ENCODE assay signal across 18 cellular contexts in genomic region chr3:122001892-122002291, GRCh38. TPM values are rescaled to one million over a fixed set of nuclear protein-coding genes. Genes with fewer than 3 reads are reported as not detected.
DNase-seq lines count a peak whose midpoint lies in the region; ATAC-seq, FAIRE-seq and TF ChIP-seq lines count a peak whose summit lies in the region.
"Had no signal": no experiment of that assay in that cellular context is flagged by ENCODE, and none has a peak within 500 bp of the region (broad histone marks: within the 10 kb centered on the region; RNA-seq: fewer than 3 reads in every experiment).

No MANE protein-coding gene starts in this region.

- no peak overlapping the region for H2BK5ac ChIP-seq in trophoblast cell (ENCODE audit: low read depth, low read length, poor library complexity)

- no peak overlapping the region for H4K91ac ChIP-seq in trophoblast cell (ENCODE audit: low read depth, low read length)

- H3K79me1 ChIP-seq in trophoblast cell (ENCODE audit: low read length), result no peaks in the 10 kb centered on the region

- ATAC-seq in HepG2 (no peak), right lobe of liver (no peak), K562 (no peak), HG03139 (IDR thresholded peaks at IDR 0.05; ENCODE audit: unreplicated experiment) (no peak), HG03354 (IDR thresholded peaks at IDR 0.05; ENCODE audit: poor library complexity, severe bottlenecking, unreplicated experiment) (no peak)

- no peak overlapping the region for H2AFZ ChIP-seq in HepG2 (ENCODE audit: low read length)
- no peak overlapping the region for H2AFZ ChIP-seq in SU-DHL-6 (ENCODE audit: low read depth, low read length, severe bottlenecking)
- 0 out of 2 replicates have a peak overlapping the region, but pooled peaks have one; percentile 1 for H2AFZ ChIP-seq in K562 (ENCODE audit: low read depth, low read length)
- no peak overlapping the region for H2AFZ ChIP-seq in trophoblast cell (ENCODE audit: insufficient read depth, low read length, poor library complexity)

- H3K27me3 ChIP-seq in HepG2 (ENCODE audit: control insufficient read depth in 1 of 2, insufficient read depth in 2 of 2, low read length in 2 of 2) (no peaks in the 10 kb centered on the region; a peak in 1 of 5 replicates), right lobe of liver (no peaks in the 10 kb centered on the region), SU-DHL-6 (ENCODE audit: low read length) (no peaks in the 10 kb centered on the region), K562 (ENCODE audit: control insufficient read depth in 2 of 2, insufficient read depth in 2 of 2, low read length in 2 of 2) (peaks cover 0 to 2% of the 10 kb centered on the region in 2 experiments; a peak in 2 of 5 replicates), trophoblast cell (ENCODE audit: insufficient read depth, low read length) (no peaks in the 10 kb centered on the region)

- DNase-seq in HepG2 (ENCODE audit: low spot score) (no peak), right lobe of liver (no peak), K562 (ENCODE audit: extremely low read depth in 1 of 4, low spot score in 3 of 4) (no peak), trophoblast cell (no peak)
- DNase-seq in stimulated activated naive CD4-positive, alpha-beta T cell treated with Interleukin-2 at 50 U/mL for 16 hours (lab: John Stamatoyannopoulos, UW), result no peak
- DNase-seq: C1 segment of cervical spinal cord; Calu3; CD4-positive, alpha-beta T cell; DMS 273 treated with DMSO at 0.1 percent for 48 hours; GOT3 had no signal

- H2BK120ac ChIP-seq in trophoblast cell (ENCODE audit: insufficient read depth, low read length, poor library complexity), result no peak overlapping the region

- no peaks in the 10 kb centered on the region for H3K79me2 ChIP-seq in HepG2 (ENCODE audit: insufficient read depth, low read length)
- H3K79me2 ChIP-seq in SU-DHL-6 (ENCODE audit: insufficient read depth, low read length), result no peaks in the 10 kb centered on the region
- no peaks in the 10 kb centered on the region for H3K79me2 ChIP-seq in K562 (ENCODE audit: control insufficient read depth, insufficient read depth, low read length)
- H3K79me2 ChIP-seq in trophoblast cell (ENCODE audit: control insufficient read depth, insufficient read depth, low read length, poor library complexity), result no peaks in the 10 kb centered on the region

- no TSS peak for BruUV-seq in HepG2 (replicated peaks; lab: Mats Ljungman, UMichigan)
- no TSS peak for BruUV-seq in K562 (replicated peaks; lab: Mats Ljungman, UMichigan)

- WGBS in HepG2 (ENCODE audit: low lambda C conversion rate), result 24% methylated on average over 3 of the region's 3 CpGs
- 91% methylated on average over 3 of the region's 3 CpGs for WGBS in right lobe of liver (ENCODE audit: insufficient coverage, low coverage, low lambda C conversion rate, missing lambda C conversion rate)
- WGBS in K562 (ENCODE audit: insufficient coverage, low coverage, missing lambda C conversion rate), result 14% methylated on average over 3 of the region's 3 CpGs
- no CpG with 5 or more reads among the region's 3 CpGs for WGBS in trophoblast cell (ENCODE audit: extremely low coverage, insufficient coverage, insufficient read length)

- no peaks in the 10 kb centered on the region for H4K20me1 ChIP-seq in HepG2 (ENCODE audit: insufficient read depth, low read length)
- no peaks in the 10 kb centered on the region for H4K20me1 ChIP-seq in SU-DHL-6 (ENCODE audit: low read depth, low read length)
- no peaks in the 10 kb centered on the region for H4K20me1 ChIP-seq in K562 (replicated peaks; ENCODE audit: control insufficient read depth, insufficient read depth, low read length)

- H3K9me1 ChIP-seq in K562 (ENCODE audit: control insufficient read depth, insufficient read depth, low read length), result no peaks in the 10 kb centered on the region

- H3K9me2 ChIP-seq in SU-DHL-6 (replicated peaks; ENCODE audit: insufficient read depth, low read length), result no peaks in the 10 kb centered on the region

- no peaks in the 10 kb centered on the region for H3K9me3 ChIP-seq in HepG2 (ENCODE audit: low read length)
- H3K9me3 ChIP-seq in right lobe of liver, result no peaks in the 10 kb centered on the region
- no peaks in the 10 kb centered on the region for H3K9me3 ChIP-seq in SU-DHL-6 (ENCODE audit: insufficient read depth, low read length)
- H3K9me3 ChIP-seq in K562 (replicated peaks; ENCODE audit: control insufficient read depth, insufficient read depth, low read depth, low read length), result no peaks in the 10 kb centered on the region
- H3K9me3 ChIP-seq in trophoblast cell (ENCODE audit: insufficient read depth, low read depth, low read length), result no peaks in the 10 kb centered on the region

- H3K4me2 ChIP-seq in HepG2 (ENCODE audit: low read depth, low read length) (peak overlapping the region; percentile 56), SU-DHL-6 (ENCODE audit: low read depth, low read length, poor library complexity, severe bottlenecking) (no peak overlapping the region), K562 (ENCODE audit: insufficient read depth, low read length) (no peak overlapping the region), trophoblast cell (ENCODE audit: low read length) (no peak overlapping the region)

- H3K14ac ChIP-seq in trophoblast cell (ENCODE audit: low read length), result no peak overlapping the region

- TF ChIP-seq EP300 in HepG2 (IDR thresholded peaks at IDR 0.05; ENCODE audit: low read depth in 2 of 2, low read length in 2 of 2), result no peak
- TF ChIP-seq EP300 in HepG2 (CRISPR knock-in tag; IDR thresholded peaks at IDR 0.05; ENCODE audit: borderline replicate concordance), result no peak
- no peak for TF ChIP-seq EP300 in K562 (IDR thresholded peaks at IDR 0.05; ENCODE audit: low read length)

- no peak for FAIRE-seq in HepG2 (lab: Jason Lieb, UNC)
- no peak for FAIRE-seq in K562 (lab: Jason Lieb, UNC)
- FAIRE-seq: HTR-8/SVneo had no signal

- CTCF ChIA-PET in HepG2 (lab: Yijun Ruan, JAX; ENCODE audit: low intra/inter-chr PET ratio, low total read pairs), result no interaction called here
- CTCF ChIA-PET in K562 (lab: Yijun Ruan, JAX; ENCODE audit: low intra/inter-chr PET ratio), result no interaction called here

- H4K8ac ChIP-seq in trophoblast cell (ENCODE audit: low read depth, low read length), result no peak overlapping the region

- H3K18ac ChIP-seq in trophoblast cell (ENCODE audit: low read length), result no peak overlapping the region

- H3K27ac ChIP-seq in HepG2 (ENCODE audit: extremely low read length, insufficient read depth, low read length) (no peak overlapping the region), right lobe of liver (no peak overlapping the region), SU-DHL-6 (ENCODE audit: low read depth, low read length) (peak overlapping the region; percentile 65; the same call in 1 of the 2 replicates), K562 (ENCODE audit: extremely low read depth, low read depth, low read length) (no peak overlapping the region), trophoblast cell (ENCODE audit: low read depth, low read length) (no peak overlapping the region)
- H3K27ac ChIP-seq: 22Rv1 had no signal

- TF ChIP-seq RAD21 in HepG2 (CRISPR knock-in tag; IDR thresholded peaks at IDR 0.05) (no peak), K562 (CRISPR knock-in tag; conservative IDR thresholded peaks at IDR 0.05 in 1 of 2, IDR thresholded peaks at IDR 0.05 in 1 of 2) (no peak)

- no peak overlapping the region for H3K4ac ChIP-seq in trophoblast cell (ENCODE audit: low read depth, low read length)

- no peaks in the 10 kb centered on the region for H3K4me1 ChIP-seq in HepG2 (ENCODE audit: insufficient read depth, low read length)
- H3K4me1 ChIP-seq in right lobe of liver, result peaks cover 0 to 4% (median 0%) of the 10 kb centered on the region in 4 donors
- H3K4me1 ChIP-seq in K562 (replicated peaks in 1 of 2; ENCODE audit: control insufficient read depth in 2 of 2, insufficient read depth in 2 of 2, low read length in 2 of 2), result no peaks in the 10 kb centered on the region; a peak in 1 of 5 replicates
- peaks cover 10 to 14% of the 10 kb centered on the region in 2 experiments for H3K4me1 ChIP-seq in trophoblast cell (ENCODE audit: control insufficient read depth in 1 of 2, insufficient read depth in 2 of 2, low read length in 2 of 2)

- TF ChIP-seq POLR2A in HepG2 (IDR thresholded peaks at IDR 0.05; ENCODE audit: insufficient read depth in 1 of 2, low read depth in 2 of 2, low read length in 2 of 2) (no peak), right lobe of liver (IDR thresholded peaks at IDR 0.05) (no peak), K562 (conservative IDR thresholded peaks at IDR 0.05) (no peak)

- H4K12ac ChIP-seq in trophoblast cell (ENCODE audit: low read depth, low read length), result no peak overlapping the region

- H3K36me3 ChIP-seq in HepG2 (replicated peaks in 1 of 2; ENCODE audit: control insufficient read depth in 1 of 2, insufficient read depth in 2 of 2, low read length in 2 of 2), result no peaks in the 10 kb centered on the region
- no peaks in the 10 kb centered on the region for H3K36me3 ChIP-seq in right lobe of liver
- H3K36me3 ChIP-seq in SU-DHL-6 (ENCODE audit: low read length), result no peaks in the 10 kb centered on the region; the same call in 1 of the 2 replicates
- H3K36me3 ChIP-seq in K562 (ENCODE audit: control insufficient read depth, insufficient read depth, low read length), result no peaks in the 10 kb centered on the region
- H3K36me3 ChIP-seq in trophoblast cell (ENCODE audit: control insufficient read depth in 1 of 2, insufficient read depth in 2 of 2, low read length in 2 of 2), result no peaks in the 10 kb centered on the region

- TF ChIP-seq CTCF in HepG2 (CRISPR knock-in tag; IDR thresholded peaks at IDR 0.05) (no peak), right lobe of liver (IDR thresholded peaks at IDR 0.05) (no peak), SU-DHL-6 (IDR thresholded peaks at IDR 0.05; ENCODE audit: insufficient read depth, low read length, poor library complexity, severe bottlenecking) (no peak), K562 (IDR thresholded peaks at IDR 0.05 in 2 of 3, conservative IDR thresholded peaks at IDR 0.05 in 1 of 3; ENCODE audit: insufficient read depth in 2 of 3, low read depth in 1 of 3, low read length in 3 of 3) (no peak)

- intact Hi-C loops in HepG2 (cut with micrococcal nuclease; ENCODE audit: unreplicated experiment) (no loop called here), right lobe of liver (cut with DNase I) (no loop called here), K562 (cut with micrococcal nuclease) (no loop called here)

- H2AK5ac ChIP-seq in trophoblast cell (ENCODE audit: low read length), result no peak overlapping the region

- POLR2A ChIA-PET in HepG2 (lab: Yijun Ruan, JAX) (no interaction called here), K562 (lab: Yijun Ruan, JAX) (interaction anchor here (1.2 kb wide), 1 partner anchor 12 kb away, joined by 3 read pairs; no protein-coding TSS in a partner anchor)

- H3K4me3 ChIP-seq in HepG2 (replicated peaks in 1 of 3; ENCODE audit: insufficient read depth in 1 of 3, low read depth in 2 of 3, low read length in 3 of 3) (peak overlapping the region in 1 of 3 experiments; percentile 7; a peak in 2 of 6 replicates), right lobe of liver (no peak overlapping the region), SU-DHL-6 (ENCODE audit: insufficient read depth, low read length, poor library complexity, severe bottlenecking) (no peak overlapping the region), K562 (no peak overlapping the region), trophoblast cell (ENCODE audit: low read depth, low read length) (no peak overlapping the region)

- no peak overlapping the region for H3K9ac ChIP-seq in HepG2 (ENCODE audit: insufficient read depth, low read depth, low read length)
- no peak overlapping the region for H3K9ac ChIP-seq in SU-DHL-6 (ENCODE audit: low read length)
- no peak overlapping the region for H3K9ac ChIP-seq in K562 (ENCODE audit: insufficient read depth in 1 of 2, low read depth in 2 of 2, low read length in 2 of 2)
- no peak overlapping the region for H3K9ac ChIP-seq in trophoblast cell (ENCODE audit: low read length)

- no peak overlapping the region for H2BK12ac ChIP-seq in trophoblast cell (ENCODE audit: low read length)

- peaks cover 6% of the 10 kb centered on the region; the same call in 1 of the 2 replicates for H3F3A ChIP-seq in SU-DHL-6 (ENCODE audit: insufficient read depth)

- in situ Hi-C loops in HepG2 (cut with HindIII; ENCODE audit: extremely low pct_ligation_motif_present, low pct_unique_long_range_greater_than_20kb) (no loop called here), K562 (cut with MboI) (no loop called here)

- no peak overlapping the region for H3K23ac ChIP-seq in trophoblast cell (ENCODE audit: low read length)

RNA-seq across cellular contexts. Expression of gene ILDR1, which starts 20.2 kb away (rescaled TPM):
- total RNA-seq in HepG2 (2016; rRNA removed; fragmentation: Illumina TruSeq; extraction: Trizol) (not detected in 2 replicates), right lobe of liver (under 1 TPM in 5 of 6 experiments, not detected in 1; 0.12 to 0.88 (median 0.33) TPM), K562 (2014; rRNA removed) (not detected in 2 replicates), K562 (2014; rRNA removed; fragmentation: Illumina TruSeq; extraction: Trizol) (0.04 TPM in 1 of 2 replicates, not detected in the other), K562 (2015; rRNA removed; fragmentation: Illumina TruSeq; extraction: Trizol) (not detected in 2 replicates), K562 (2021) (not detected in 2 replicates)
- total RNA-seq in HepG2 (2016; cell fraction: cytosol; rRNA removed; fragmentation: Illumina TruSeq; extraction: Trizol; ENCODE audit: low read depth), result not detected in 2 replicates
- total RNA-seq in HepG2 (2016; cell fraction: insoluble cytoplasmic fraction; rRNA removed; fragmentation: Illumina TruSeq; extraction: Trizol), result not detected in 2 replicates
- total RNA-seq in HepG2 (2016; cell fraction: membrane; rRNA removed; fragmentation: Illumina TruSeq; extraction: Trizol), result not detected in 2 replicates
- total RNA-seq in HepG2 (2016; cell fraction: nucleus; rRNA removed; fragmentation: Illumina TruSeq; extraction: Trizol), result not detected in 2 replicates
- polyA plus RNA-seq in HepG2 (2011; rRNA removed) (not detected in 2 replicates), K562 (2011; rRNA removed) (not detected in 2 replicates), K562 (2014; fragmentation: Illumina TruSeq; extraction: Trizol) (not detected in 2 replicates), K562 (2014; fragmentation: Nextera tagmentation; extraction: Ambion mirVana) (not detected), K562 (2014; rRNA removed) (not detected in 2 replicates)
- polyA plus RNA-seq in HepG2 (2011; cell fraction: cytosol; rRNA removed), result not detected in 2 replicates
- polyA plus RNA-seq in HepG2 (2011; cell fraction: nucleus; rRNA removed), result not detected in 2 replicates
- polyA plus RNA-seq in HepG2 (2012), result 0.09 TPM in 1 of 2 replicates, not detected in the other
- not detected in 2 replicates for polyA plus RNA-seq in HepG2 (2016; cell fraction: cytosol; fragmentation: Illumina TruSeq; extraction: Trizol; ENCODE audit: low read depth)
- not detected in 2 replicates for polyA plus RNA-seq in HepG2 (2016; cell fraction: insoluble cytoplasmic fraction; fragmentation: Illumina TruSeq; extraction: Trizol; ENCODE audit: low read depth)
- not detected in 2 replicates for polyA plus RNA-seq in HepG2 (2016; cell fraction: membrane; fragmentation: Illumina TruSeq; extraction: Trizol; ENCODE audit: low read depth)
- polyA plus RNA-seq in HepG2 (2016; cell fraction: nucleus; fragmentation: Illumina TruSeq; extraction: Trizol; ENCODE audit: insufficient read depth, low read depth), result not detected in 2 replicates
- not detected in 2 replicates for polyA minus RNA-seq in HepG2 (2011; rRNA and poly(A)+ RNA removed; ENCODE audit: low replicate concordance)
- polyA minus RNA-seq in HepG2 (2011; cell fraction: cytosol; rRNA and poly(A)+ RNA removed), result not detected in 2 replicates
- not detected in 2 replicates for polyA minus RNA-seq in HepG2 (2011; cell fraction: nucleus; rRNA and poly(A)+ RNA removed)
- not detected in 2 replicates for total RNA-seq in K562 (2011; cell fraction: chromatin; rRNA removed; ENCODE audit: low replicate concordance)
- not detected in 2 replicates for total RNA-seq in K562 (2011; cell fraction: nucleolus; rRNA removed)
- not detected in 2 replicates for total RNA-seq in K562 (2011; cell fraction: nucleoplasm; rRNA removed)
- polyA plus RNA-seq in K562 (2011; cell fraction: cytosol; rRNA removed), result not detected in 2 replicates
- not detected in 2 replicates for polyA plus RNA-seq in K562 (2011; cell fraction: nucleus; rRNA removed)
- polyA plus RNA-seq in K562 (2012), result 0.03 TPM in 1 of 2 replicates, not detected in the other
- polyA minus RNA-seq in K562 (2011; rRNA and poly(A)+ RNA removed), result not detected in 2 replicates
- polyA minus RNA-seq in K562 (2011; cell fraction: cytosol; rRNA and poly(A)+ RNA removed), result not detected in 2 replicates
- not detected in 2 replicates for polyA minus RNA-seq in K562 (2011; cell fraction: nucleus; rRNA and poly(A)+ RNA removed)
- 0.15 TPM in 2 replicates for polyA plus RNA-seq in trophoblast cell (2013)
- total RNA-seq: A673; CD4-positive, alpha-beta T cell; G401 had no signal

RNA-seq across cellular contexts. Expression of gene CD86, which starts 53.3 kb away (rescaled TPM):
- total RNA-seq in HepG2 (2016; rRNA removed; fragmentation: Illumina TruSeq; extraction: Trizol) (not detected in 2 replicates), right lobe of liver (1 to 10 TPM in 5 of 6 experiments, under 1 TPM in 1; 0.97 to 6.7 (median 3.4) TPM), K562 (2014; rRNA removed) (not detected in 2 replicates), K562 (2014; rRNA removed; fragmentation: Illumina TruSeq; extraction: Trizol) (not detected in 2 replicates), K562 (2015; rRNA removed; fragmentation: Illumina TruSeq; extraction: Trizol) (not detected in 2 replicates), K562 (2021) (0.07 and 0.16 TPM in 2 replicates)
- not detected in 2 replicates for total RNA-seq in HepG2 (2016; cell fraction: cytosol; rRNA removed; fragmentation: Illumina TruSeq; extraction: Trizol; ENCODE audit: low read depth)
- total RNA-seq in HepG2 (2016; cell fraction: insoluble cytoplasmic fraction; rRNA removed; fragmentation: Illumina TruSeq; extraction: Trizol), result not detected in 2 replicates
- not detected in 2 replicates for total RNA-seq in HepG2 (2016; cell fraction: membrane; rRNA removed; fragmentation: Illumina TruSeq; extraction: Trizol)
- total RNA-seq in HepG2 (2016; cell fraction: nucleus; rRNA removed; fragmentation: Illumina TruSeq; extraction: Trizol), result not detected in 2 replicates
- polyA plus RNA-seq in HepG2 (2011; rRNA removed) (not detected in 2 replicates), K562 (2011; rRNA removed) (not detected in 2 replicates), K562 (2014; fragmentation: Illumina TruSeq; extraction: Trizol) (0.11 TPM in 1 of 2 replicates, not detected in the other), K562 (2014; fragmentation: Nextera tagmentation; extraction: Ambion mirVana) (not detected), K562 (2014; rRNA removed) (not detected in 2 replicates)
- not detected in 2 replicates for polyA plus RNA-seq in HepG2 (2011; cell fraction: cytosol; rRNA removed)
- polyA plus RNA-seq in HepG2 (2011; cell fraction: nucleus; rRNA removed), result not detected in 2 replicates
- polyA plus RNA-seq in HepG2 (2012), result not detected in 2 replicates
- polyA plus RNA-seq in HepG2 (2016; cell fraction: cytosol; fragmentation: Illumina TruSeq; extraction: Trizol; ENCODE audit: low read depth), result not detected in 2 replicates
- not detected in 2 replicates for polyA plus RNA-seq in HepG2 (2016; cell fraction: insoluble cytoplasmic fraction; fragmentation: Illumina TruSeq; extraction: Trizol; ENCODE audit: low read depth)
- polyA plus RNA-seq in HepG2 (2016; cell fraction: membrane; fragmentation: Illumina TruSeq; extraction: Trizol; ENCODE audit: low read depth), result not detected in 2 replicates
- not detected in 2 replicates for polyA plus RNA-seq in HepG2 (2016; cell fraction: nucleus; fragmentation: Illumina TruSeq; extraction: Trizol; ENCODE audit: insufficient read depth, low read depth)
- polyA minus RNA-seq in HepG2 (2011; rRNA and poly(A)+ RNA removed; ENCODE audit: low replicate concordance), result not detected in 2 replicates
- not detected in 2 replicates for polyA minus RNA-seq in HepG2 (2011; cell fraction: cytosol; rRNA and poly(A)+ RNA removed)
- not detected in 2 replicates for polyA minus RNA-seq in HepG2 (2011; cell fraction: nucleus; rRNA and poly(A)+ RNA removed)
- total RNA-seq in K562 (2011; cell fraction: chromatin; rRNA removed; ENCODE audit: low replicate concordance), result not detected in 2 replicates
- total RNA-seq in K562 (2011; cell fraction: nucleolus; rRNA removed), result not detected in 2 replicates
- not detected in 2 replicates for total RNA-seq in K562 (2011; cell fraction: nucleoplasm; rRNA removed)
- not detected in 2 replicates for polyA plus RNA-seq in K562 (2011; cell fraction: cytosol; rRNA removed)
- polyA plus RNA-seq in K562 (2011; cell fraction: nucleus; rRNA removed), result not detected in 2 replicates
- 0.05 and 0.11 TPM in 2 replicates for polyA plus RNA-seq in K562 (2012)
- polyA minus RNA-seq in K562 (2011; rRNA and poly(A)+ RNA removed), result not detected in 2 replicates
- not detected in 2 replicates for polyA minus RNA-seq in K562 (2011; cell fraction: cytosol; rRNA and poly(A)+ RNA removed)
- polyA minus RNA-seq in K562 (2011; cell fraction: nucleus; rRNA and poly(A)+ RNA removed), result not detected in 2 replicates
- polyA plus RNA-seq in trophoblast cell (2013), result 0.03 TPM in 1 of 2 replicates, not detected in the other
- total RNA-seq: A673, Calu3, G401, H9 had no signal

Comparison
In these comparisons a context has a peak if more than half of its experiments do, and no peak if none do; other contexts are left out.
1. Of the 241 proteins assayed by ChIP-seq in both HepG2 and K562: peak only in HepG2: ZNF121; only in K562: none; in both: none; in neither: 240.